In the genomic region with DNA sequence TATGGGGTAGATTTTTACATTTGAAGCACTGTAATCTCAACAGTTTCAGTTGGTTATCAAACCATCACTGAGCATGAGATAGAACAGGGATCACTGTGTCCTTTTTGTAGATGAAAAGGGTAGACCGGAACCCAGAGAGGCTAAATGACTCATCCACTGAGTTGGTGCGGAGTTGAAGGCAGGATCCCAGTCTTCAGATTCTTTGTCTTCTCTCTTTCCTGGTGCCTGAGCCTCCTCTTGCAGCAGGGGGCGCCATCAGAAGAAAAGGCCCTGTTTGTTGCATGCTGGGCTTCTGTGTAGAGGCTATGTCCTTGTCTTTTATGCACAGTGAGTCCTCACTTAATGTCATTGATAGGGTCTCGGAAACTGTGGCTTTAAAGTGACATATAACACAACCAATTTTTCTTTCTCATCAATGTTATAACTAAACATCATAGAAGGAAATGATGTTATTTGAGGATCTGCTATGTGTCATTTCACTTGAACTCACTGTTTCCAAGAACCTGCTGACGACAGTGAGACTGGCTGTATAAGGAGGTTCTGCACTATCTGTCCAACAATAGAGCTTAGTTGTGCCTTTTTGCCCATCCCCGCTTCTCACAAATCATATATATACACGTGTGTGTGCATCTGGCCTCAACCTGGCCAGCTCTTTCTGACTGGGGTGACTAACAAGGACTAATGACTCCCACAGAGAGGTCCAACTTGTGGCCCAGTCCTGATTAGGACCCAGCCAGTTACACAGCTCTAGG, we compare ENCODE assay signal across 8 cellular contexts. TPM values are rescaled to one million over a fixed set of nuclear protein-coding genes. Genes with fewer than 3 reads are reported as not detected.
DNase-seq lines count a peak whose midpoint lies in the region; ATAC-seq and TF ChIP-seq lines count a peak whose summit lies in the region.

No MANE protein-coding gene starts in this region.

- no peaks in the 10 kb centered on the region for H3K27me3 Mint-ChIP-seq in activated CD4-positive, alpha-beta T cell treated with anti-CD3 and anti-CD28 coated beads for 36 hours
- H3K27me3 Mint-ChIP-seq in nephron (ENCODE audit: low read depth): no peaks in the 10 kb centered on the region

- H3K27ac ChIP-seq in A673 (ENCODE audit: low read depth, low read length, poor library complexity, severe bottlenecking): no peak overlapping the region
- H3K27ac ChIP-seq in dorsolateral prefrontal cortex: no peak overlapping the region

- peak; percentile 81 for TF ChIP-seq CTCF in A673 (conservative IDR thresholded peaks at IDR 0.05; ENCODE audit: low read depth, low read length)
- peak; percentile 61 for TF ChIP-seq CTCF in GM13977 (IDR thresholded peaks at IDR 0.05; ENCODE audit: extremely low read depth, insufficient read depth, missing control alignments)
- peak in 48 of 56 donors; percentile 13 to 58 (median 35) for TF ChIP-seq CTCF in dorsolateral prefrontal cortex (IDR thresholded peaks at IDR 0.05 in 54 of 56, conservative IDR thresholded peaks at IDR 0.05 in 2 of 56; ENCODE audit: low read depth in 1 of 56, partially characterized antibody in 56 of 56)
- peak; percentile 33 to 47 (median 38) for TF ChIP-seq CTCF in nephron (IDR thresholded peaks at IDR 0.05; ENCODE audit: unreplicated experiment in 3 of 3)

- peak; percentile 77 for DNase-seq in A673 (ENCODE audit: low spot score)
- DNase-seq in GM13977 (ENCODE audit: low spot score): peak; percentile 74
- DNase-seq in MG63: peak; percentile 26
- DNase-seq in activated CD4-positive, alpha-beta T cell treated with anti-CD3 and anti-CD28 coated beads for 36 hours: peak; percentile 93
- peak in 2 of 10 donors; percentile 17 to 34 for DNase-seq in dorsolateral prefrontal cortex
- DNase-seq in H4 (ENCODE audit: low spot score): no peak
- no peak for DNase-seq in DMS153 (lab: John Stamatoyannopoulos, UW)

- intact Hi-C loops in A673 (cut with micrococcal nuclease; ENCODE audit: unreplicated experiment) (no loop called here), dorsolateral prefrontal cortex (cut with DNase I) (no loop called here)
- intact Hi-C loops in activated CD4-positive, alpha-beta T cell treated with anti-CD3 and anti-CD28 coated beads for 36 hours (cut with DNase I, micrococcal nuclease): loop anchor here (1.0 to 2.0 kb wide), 4 partner anchors 29 to 288 kb away; a partner anchor contains a TSS

- H3K36me3 ChIP-seq in A673 (ENCODE audit: insufficient read depth, low read length, poor library complexity, severe bottlenecking) (peaks cover 77% of the 10 kb centered on the region), MG63 (peaks cover 31% of the 10 kb centered on the region)

- H3K9me3 Mint-ChIP-seq in activated CD4-positive, alpha-beta T cell treated with anti-CD3 and anti-CD28 coated beads for 36 hours (ENCODE audit: low read depth): no peaks in the 10 kb centered on the region
- H3K9me3 Mint-ChIP-seq in nephron: no peaks in the 10 kb centered on the region

- in situ Hi-C loops in GM13977 (cut with MboI; ENCODE audit: low pct_unique_long_range_greater_than_20kb, low sequenced_read_pairs, unreplicated experiment): no loop called here

- H3K4me1 ChIP-seq in A673 (ENCODE audit: insufficient read depth, low read length, poor library complexity, severe bottlenecking): no peaks in the 10 kb centered on the region

- H3K9me3 ChIP-seq in A673 (ENCODE audit: low read depth, low read length, poor library complexity, severe bottlenecking) (no peaks in the 10 kb centered on the region), MG63 (no peaks in the 10 kb centered on the region)

- peak overlapping the region; percentile 38 for H3K4me3 Mint-ChIP-seq in activated CD4-positive, alpha-beta T cell treated with anti-CD3 and anti-CD28 coated beads for 36 hours
- no peak overlapping the region for H3K4me3 Mint-ChIP-seq in nephron

- H3K36me3 Mint-ChIP-seq in activated CD4-positive, alpha-beta T cell treated with anti-CD3 and anti-CD28 coated beads for 36 hours (ENCODE audit: low read depth): peaks cover 78% of the 10 kb centered on the region
- H3K36me3 Mint-ChIP-seq in nephron (ENCODE audit: low read depth): peaks cover 71% of the 10 kb centered on the region

- POLR2A ChIA-PET in A673 (lab: Charles Lee; ENCODE audit: low non-redundant PET): no interaction called here
- POLR2A ChIA-PET in activated CD4-positive, alpha-beta T cell treated with anti-CD3 and anti-CD28 coated beads for 36 hours (lab: Charles Lee): interaction anchor here (0.6 to 1.7 kb wide), 13 partner anchors 9 to 76 kb away, joined by 3 to 7 read pairs (median 4); a partner anchor contains a TSS

- H3K27me3 ChIP-seq in A673 (replicated peaks; ENCODE audit: insufficient read depth, low read depth, low read length, poor library complexity) (no peaks in the 10 kb centered on the region), MG63 (no peaks in the 10 kb centered on the region), dorsolateral prefrontal cortex (no peaks in the 10 kb centered on the region)

- BruUV-seq in A673 (replicated peaks; lab: Mats Ljungman, UMichigan): no TSS peak

- peaks cover 32% of the 10 kb centered on the region for H3K4me1 Mint-ChIP-seq in activated CD4-positive, alpha-beta T cell treated with anti-CD3 and anti-CD28 coated beads for 36 hours
- no peaks in the 10 kb centered on the region for H3K4me1 Mint-ChIP-seq in nephron

- ATAC-seq in activated CD4-positive, alpha-beta T cell treated with anti-CD3 and anti-CD28 coated beads for 36 hours: peak; percentile 89

- no peak overlapping the region for H3K4me3 ChIP-seq in A673 (ENCODE audit: low read depth, low read length, poor library complexity, severe bottlenecking)
- no peak overlapping the region for H3K4me3 ChIP-seq in MG63
- H3K4me3 ChIP-seq in dorsolateral prefrontal cortex: no peak overlapping the region

- H3K27ac Mint-ChIP-seq in activated CD4-positive, alpha-beta T cell treated with anti-CD3 and anti-CD28 coated beads for 36 hours: peak overlapping the region; percentile 94
- no peak overlapping the region for H3K27ac Mint-ChIP-seq in nephron

- CTCF ChIA-PET in A673 (lab: Charles Lee): no interaction called here
- CTCF ChIA-PET in activated CD4-positive, alpha-beta T cell treated with anti-CD3 and anti-CD28 coated beads for 36 hours (lab: Charles Lee): interaction anchor here (0.8 to 1.7 kb wide), 9 partner anchors 9 to 52 kb away, joined by 3 to 8 read pairs (median 4); a partner anchor contains a TSS

RNA-seq across cellular contexts. Expression of a gene that starts 14.3 kb away (rescaled TPM):
- total RNA-seq in A673 (2021): 34.5 and 38.2 TPM in 2 replicates
- total RNA-seq in MG63 (2014; rRNA removed; shearing (Covaris generic); ENCODE audit: low replicate concordance): 9.1 and 10.8 TPM in 2 replicates
- 10 to 100 TPM; 41.1 to 46.3 TPM for total RNA-seq in activated CD4-positive, alpha-beta T cell treated with anti-CD3 and anti-CD28 coated beads for 36 hours
- 10 to 100 TPM; 14.8 to 29.7 (median 20.7) TPM for total RNA-seq in dorsolateral prefrontal cortex
- total RNA-seq in H4 (2014; rRNA removed; shearing (Covaris generic)): 7.4 and 17.7 TPM in 2 replicates

RNA-seq across cellular contexts. Expression of a gene that starts 29.8 kb away (rescaled TPM):
- total RNA-seq in A673 (2021) (12.3 and 16.4 TPM in 2 replicates), dorsolateral prefrontal cortex (10 to 100 TPM in 83 of 120 experiments, 1 to 10 TPM in 37; 7.7 to 14.7 (median 10.7) TPM)
- 4.3 and 8.0 TPM in 2 replicates for total RNA-seq in MG63 (2014; rRNA removed; shearing (Covaris generic); ENCODE audit: low replicate concordance)
- 10 to 100 TPM in 1 of 2 experiments, 1 to 10 TPM in 1; 9.9 to 15.9 TPM for total RNA-seq in activated CD4-positive, alpha-beta T cell treated with anti-CD3 and anti-CD28 coated beads for 36 hours
- 2.2 and 4.2 TPM in 2 replicates for total RNA-seq in H4 (2014; rRNA removed; shearing (Covaris generic))

RNA-seq across cellular contexts. Expression of a gene that starts 52.3 kb away (rescaled TPM):
- total RNA-seq in A673 (2021) (10.8 and 11.3 TPM in 2 replicates), dorsolateral prefrontal cortex (10 to 100 TPM; 15.2 to 39.8 (median 23.8) TPM)
- 4.8 and 6.2 TPM in 2 replicates for total RNA-seq in MG63 (2014; rRNA removed; shearing (Covaris generic); ENCODE audit: low replicate concordance)
- 10 to 100 TPM; 14.5 to 15.4 TPM for total RNA-seq in activated CD4-positive, alpha-beta T cell treated with anti-CD3 and anti-CD28 coated beads for 36 hours
- total RNA-seq in H4 (2014; rRNA removed; shearing (Covaris generic)): 0.60 and 0.99 TPM in 2 replicates

Comparison
In these comparisons a context has a peak if more than half of its experiments do, and no peak if none do; other contexts are left out.
1. DNase-seq: peak in A673 (single experiment), GM13977 (single experiment), MG63 (single experiment) and activated CD4-positive, alpha-beta T cell treated with anti-CD3 and anti-CD28 coated beads for 36 hours (single experiment); none in H4 (single experiment) and DMS153 (single experiment).
2. intact Hi-C loops: an anchor here in activated CD4-positive, alpha-beta T cell treated with anti-CD3 and anti-CD28 coated beads for 36 hours (1.0 to 2.0 kb wide); none called in A673 and dorsolateral prefrontal cortex.
3. Peak in every context shown above with its lines, with median percentiles within 50 percentile points of each other: CTCF ChIP-seq.